Comparison of ENCODE assay signal across 10 cellular contexts in genomic region chr2:44201648-44202047, GRCh38.
"Had no signal": no experiment of that assay in that cellular context is flagged by ENCODE, and none has a peak within 500 bp of the region (broad histone marks: within the 10 kb centered on the region; RNA-seq: fewer than 3 reads in every experiment).

No MANE protein-coding gene starts in this region.

- H3K4me3 ChIP-seq: cardiac muscle cell, colonic mucosa, lung, suprapubic skin, upper lobe of right lung had no signal

- H3K4me1 ChIP-seq: colonic mucosa, upper lobe of right lung had no signal

- H3K27ac ChIP-seq: cardiac muscle cell, colonic mucosa, suprapubic skin, upper lobe of right lung had no signal

- H3K36me3 ChIP-seq: cardiac muscle cell, colonic mucosa, suprapubic skin had no signal

- DNase-seq: activated gamma-delta T cell; activated T-cell treated with anti-CD3 and anti-CD28 coated beads, Interleukin-2, amount 50 U/mL, for 1 hour; colonic mucosa; stimulated activated CD4-positive, alpha-beta T cell treated with anti-CD3 and anti-CD28 coated beads, Interleukin-2, amount 100 ng/mL, for 48 hours; stimulated activated CD8-positive, alpha-beta memory T cell treated with anti-CD3 and anti-CD28 coated beads, Interleukin-4, amount 100 ng/mL, for 48 hours; stimulated activated naive CD8-positive, alpha-beta T cell treated with anti-CD3 and anti-CD28 coated beads, Interleukin-15, Interleukin-2, amounts not matched to agents 100 U/mL and 50 U/mL, for 24 hours; upper lobe of right lung had no signal

- H3K9me3 ChIP-seq: colonic mucosa, suprapubic skin, upper lobe of right lung had no signal

- H3K27me3 ChIP-seq: cardiac muscle cell, colonic mucosa, suprapubic skin, upper lobe of right lung had no signal

- ATAC-seq: stimulated activated naive CD8-positive, alpha-beta T cell treated with anti-CD3 and anti-CD28 coated beads, Interleukin-15, Interleukin-2, amounts not matched to agents 100 U/mL and 50 U/mL, for 24 hours; upper lobe of right lung had no signal
